ENCODE assay signal across 1 cellular context in genomic region chr6:46204880-46205650, GRCh38.
TF ChIP-seq lines count a peak whose summit lies in the region.

No MANE protein-coding gene starts in this region.

TF ChIP-seq in H1, 55 proteins besides CTCF, POLR2A, EP300 and RAD21 (continued from another document):
- TF ChIP-seq JUN (IDR thresholded peaks at IDR 0.05; ENCODE audit: low read depth, low read length): no peak
